In the genomic region with DNA sequence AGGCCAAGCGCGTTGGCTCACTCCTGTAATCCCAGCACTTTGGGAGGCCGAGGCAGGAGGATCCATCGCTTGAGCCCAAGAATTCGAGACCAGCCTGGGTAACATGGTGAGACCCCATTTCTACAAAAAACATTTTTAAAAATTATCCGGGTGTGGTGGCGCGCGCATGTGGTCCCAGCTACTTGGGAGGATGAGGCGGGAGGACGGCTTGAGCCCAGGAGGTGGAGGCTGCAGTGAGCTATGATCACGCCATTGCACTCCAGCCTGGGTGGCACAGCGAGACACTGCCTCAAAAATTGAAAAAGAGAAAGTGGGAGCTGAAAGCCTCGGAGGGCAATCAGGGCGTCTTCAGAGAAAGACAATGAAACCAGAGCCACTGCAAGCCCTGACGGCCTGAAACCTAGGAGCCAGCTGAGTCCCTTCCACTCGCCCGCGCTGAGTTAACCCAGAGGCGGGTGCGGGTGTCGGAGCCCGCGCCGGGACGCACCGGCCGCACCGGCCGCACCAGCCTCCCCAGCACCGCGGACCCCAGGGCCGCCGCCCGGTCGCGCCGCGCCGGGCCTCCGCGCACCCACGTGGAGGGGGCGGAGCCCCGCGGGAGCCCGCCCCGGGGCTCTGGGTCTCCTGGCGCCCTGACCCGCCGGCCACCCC, we compare ENCODE assay signal across 2 cellular contexts.
A peak's percentile ranks its signal among the peaks of the same experiment; 100 is the strongest.
TF ChIP-seq lines count a peak whose summit lies in the region.

No MANE protein-coding gene starts in this region.

TF ChIP-seq in K562, 482 proteins besides CTCF, POLR2A, EP300 and RAD21 (continues in another document):
- TF ChIP-seq NRF1 (conservative IDR thresholded peaks at IDR 0.05 in 1 of 2, IDR thresholded peaks at IDR 0.05 in 1 of 2), result peak in 1 of 2 experiments; percentile 47; a peak in 1 of 4 replicates
- no peak for TF ChIP-seq ZEB2 (IDR thresholded peaks at IDR 0.05)
- TF ChIP-seq CBFA2T2 (conservative IDR thresholded peaks at IDR 0.05), result no peak
- TF ChIP-seq, protein P1, sequence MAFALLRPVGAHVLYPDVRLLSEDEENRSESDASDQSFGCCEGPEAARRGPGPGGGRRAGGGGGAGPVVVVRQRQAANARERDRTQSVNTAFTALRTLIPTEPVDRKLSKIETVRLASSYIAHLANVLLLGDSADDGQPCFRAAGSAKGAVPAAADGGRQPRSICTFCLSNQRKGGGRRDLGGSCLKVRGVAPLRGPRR (CRISPR knock-in tag; IDR thresholded peaks at IDR 0.05), result no peak
- TF ChIP-seq FOXJ2 (tag; IDR thresholded peaks at IDR 0.05), result no peak
- TF ChIP-seq, protein P2, sequence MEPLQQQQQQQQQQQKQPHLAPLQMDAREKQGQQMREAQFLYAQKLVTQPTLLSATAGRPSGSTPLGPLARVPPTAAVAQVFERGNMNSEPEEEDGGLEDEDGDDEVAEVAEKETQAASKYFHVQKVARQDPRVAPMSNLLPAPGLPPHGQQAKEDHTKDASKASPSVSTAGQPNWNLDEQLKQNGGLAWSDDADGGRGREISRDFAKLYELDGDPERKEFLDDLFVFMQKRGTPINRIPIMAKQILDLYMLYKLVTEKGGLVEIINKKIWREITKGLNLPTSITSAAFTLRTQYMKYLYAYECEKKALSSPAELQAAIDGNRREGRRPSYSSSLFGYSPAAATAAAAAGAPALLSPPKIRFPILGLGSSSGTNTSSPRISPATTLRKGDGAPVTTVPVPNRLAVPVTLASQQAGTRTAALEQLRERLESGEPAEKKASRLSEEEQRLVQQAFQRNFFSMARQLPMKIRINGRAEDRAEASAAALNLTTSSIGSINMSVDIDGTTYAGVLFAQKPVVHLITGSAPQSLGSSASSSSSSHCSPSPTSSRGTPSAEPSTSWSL (CRISPR knock-in tag; IDR thresholded peaks at IDR 0.05; ENCODE audit: borderline replicate concordance), result no peak
- no peak for TF ChIP-seq ZNF232 (CRISPR knock-in tag; IDR thresholded peaks at IDR 0.05)
- TF ChIP-seq, protein P3, sequence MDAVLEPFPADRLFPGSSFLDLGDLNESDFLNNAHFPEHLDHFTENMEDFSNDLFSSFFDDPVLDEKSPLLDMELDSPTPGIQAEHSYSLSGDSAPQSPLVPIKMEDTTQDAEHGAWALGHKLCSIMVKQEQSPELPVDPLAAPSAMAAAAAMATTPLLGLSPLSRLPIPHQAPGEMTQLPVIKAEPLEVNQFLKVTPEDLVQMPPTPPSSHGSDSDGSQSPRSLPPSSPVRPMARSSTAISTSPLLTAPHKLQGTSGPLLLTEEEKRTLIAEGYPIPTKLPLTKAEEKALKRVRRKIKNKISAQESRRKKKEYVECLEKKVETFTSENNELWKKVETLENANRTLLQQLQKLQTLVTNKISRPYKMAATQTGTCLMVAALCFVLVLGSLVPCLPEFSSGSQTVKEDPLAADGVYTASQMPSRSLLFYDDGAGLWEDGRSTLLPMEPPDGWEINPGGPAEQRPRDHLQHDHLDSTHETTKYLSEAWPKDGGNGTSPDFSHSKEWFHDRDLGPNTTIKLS (IDR thresholded peaks at IDR 0.05; ENCODE audit: borderline replicate concordance, low read depth), result 0 out of 2 replicates have a peak, but pooled peaks have one; percentile 11
- TF ChIP-seq, protein P4, sequence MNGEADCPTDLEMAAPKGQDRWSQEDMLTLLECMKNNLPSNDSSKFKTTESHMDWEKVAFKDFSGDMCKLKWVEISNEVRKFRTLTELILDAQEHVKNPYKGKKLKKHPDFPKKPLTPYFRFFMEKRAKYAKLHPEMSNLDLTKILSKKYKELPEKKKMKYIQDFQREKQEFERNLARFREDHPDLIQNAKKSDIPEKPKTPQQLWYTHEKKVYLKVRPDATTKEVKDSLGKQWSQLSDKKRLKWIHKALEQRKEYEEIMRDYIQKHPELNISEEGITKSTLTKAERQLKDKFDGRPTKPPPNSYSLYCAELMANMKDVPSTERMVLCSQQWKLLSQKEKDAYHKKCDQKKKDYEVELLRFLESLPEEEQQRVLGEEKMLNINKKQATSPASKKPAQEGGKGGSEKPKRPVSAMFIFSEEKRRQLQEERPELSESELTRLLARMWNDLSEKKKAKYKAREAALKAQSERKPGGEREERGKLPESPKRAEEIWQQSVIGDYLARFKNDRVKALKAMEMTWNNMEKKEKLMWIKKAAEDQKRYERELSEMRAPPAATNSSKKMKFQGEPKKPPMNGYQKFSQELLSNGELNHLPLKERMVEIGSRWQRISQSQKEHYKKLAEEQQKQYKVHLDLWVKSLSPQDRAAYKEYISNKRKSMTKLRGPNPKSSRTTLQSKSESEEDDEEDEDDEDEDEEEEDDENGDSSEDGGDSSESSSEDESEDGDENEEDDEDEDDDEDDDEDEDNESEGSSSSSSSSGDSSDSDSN (IDR thresholded peaks at IDR 0.05; ENCODE audit: borderline replicate concordance in 1 of 2, low read depth in 2 of 2, low read length in 2 of 2), result peak; percentile 40 to 60; a peak in 1 of 4 replicates
- TF ChIP-seq HDAC8 (tag; IDR thresholded peaks at IDR 0.05), result no peak
- TF ChIP-seq ZNF274 (IDR thresholded peaks at IDR 0.05; ENCODE audit: borderline replicate concordance, low read depth, low read length), result no peak
- no peak for TF ChIP-seq NBN (IDR thresholded peaks at IDR 0.05; ENCODE audit: low read depth)
- TF ChIP-seq, protein P5, sequence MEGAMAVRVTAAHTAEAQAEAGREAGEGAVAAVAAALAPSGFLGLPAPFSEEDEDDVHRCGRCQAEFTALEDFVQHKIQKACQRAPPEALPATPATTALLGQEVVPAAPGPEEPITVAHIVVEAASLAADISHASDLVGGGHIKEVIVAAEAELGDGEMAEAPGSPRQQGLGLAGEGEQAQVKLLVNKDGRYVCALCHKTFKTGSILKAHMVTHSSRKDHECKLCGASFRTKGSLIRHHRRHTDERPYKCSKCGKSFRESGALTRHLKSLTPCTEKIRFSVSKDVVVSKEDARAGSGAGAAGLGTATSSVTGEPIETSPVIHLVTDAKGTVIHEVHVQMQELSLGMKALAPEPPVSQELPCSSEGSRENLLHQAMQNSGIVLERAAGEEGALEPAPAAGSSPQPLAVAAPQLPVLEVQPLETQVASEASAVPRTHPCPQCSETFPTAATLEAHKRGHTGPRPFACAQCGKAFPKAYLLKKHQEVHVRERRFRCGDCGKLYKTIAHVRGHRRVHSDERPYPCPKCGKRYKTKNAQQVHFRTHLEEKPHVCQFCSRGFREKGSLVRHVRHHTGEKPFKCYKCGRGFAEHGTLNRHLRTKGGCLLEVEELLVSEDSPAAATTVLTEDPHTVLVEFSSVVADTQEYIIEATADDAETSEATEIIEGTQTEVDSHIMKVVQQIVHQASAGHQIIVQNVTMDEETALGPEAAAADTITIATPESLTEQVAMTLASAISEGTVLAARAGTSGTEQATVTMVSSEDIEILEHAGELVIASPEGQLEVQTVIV (CRISPR knock-in tag; IDR thresholded peaks at IDR 0.05; ENCODE audit: borderline replicate concordance), result no peak
- no peak for TF ChIP-seq TCFL5 (CRISPR knock-in tag; conservative IDR thresholded peaks at IDR 0.05)
- no peak for TF ChIP-seq TSC22D4 (tag; IDR thresholded peaks at IDR 0.05)
- no peak for TF ChIP-seq DNMT1 (IDR thresholded peaks at IDR 0.05)
- TF ChIP-seq SLC30A9 (CRISPR knock-in tag; IDR thresholded peaks at IDR 0.05), result no peak
- TF ChIP-seq PTRF (tag; IDR thresholded peaks at IDR 0.05), result no peak
- no peak for TF ChIP-seq NR4A1 (CRISPR knock-in tag; IDR thresholded peaks at IDR 0.05)
- TF ChIP-seq NR4A1 (tag; IDR thresholded peaks at IDR 0.05), result no peak

TF ChIP-seq in HepG2, 621 proteins besides CTCF, POLR2A, EP300 and RAD21:
- 0 out of 2 replicates have a peak, but pooled peaks have one; percentile 6 for TF ChIP-seq MYC (CRISPR knock-in tag; IDR thresholded peaks at IDR 0.05; ENCODE audit: borderline replicate concordance)
- no peak for TF ChIP-seq JDP2 (CRISPR knock-in tag; IDR thresholded peaks at IDR 0.05; ENCODE audit: borderline replicate concordance)
- TF ChIP-seq ZSCAN29 (CRISPR knock-in tag; conservative IDR thresholded peaks at IDR 0.05), result no peak
- TF ChIP-seq, protein P6, sequence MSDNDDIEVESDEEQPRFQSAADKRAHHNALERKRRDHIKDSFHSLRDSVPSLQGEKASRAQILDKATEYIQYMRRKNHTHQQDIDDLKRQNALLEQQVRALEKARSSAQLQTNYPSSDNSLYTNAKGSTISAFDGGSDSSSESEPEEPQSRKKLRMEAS (IDR thresholded peaks at IDR 0.05), result peak; percentile 62; the same call in 1 of the 2 replicates
- TF ChIP-seq, protein P7, sequence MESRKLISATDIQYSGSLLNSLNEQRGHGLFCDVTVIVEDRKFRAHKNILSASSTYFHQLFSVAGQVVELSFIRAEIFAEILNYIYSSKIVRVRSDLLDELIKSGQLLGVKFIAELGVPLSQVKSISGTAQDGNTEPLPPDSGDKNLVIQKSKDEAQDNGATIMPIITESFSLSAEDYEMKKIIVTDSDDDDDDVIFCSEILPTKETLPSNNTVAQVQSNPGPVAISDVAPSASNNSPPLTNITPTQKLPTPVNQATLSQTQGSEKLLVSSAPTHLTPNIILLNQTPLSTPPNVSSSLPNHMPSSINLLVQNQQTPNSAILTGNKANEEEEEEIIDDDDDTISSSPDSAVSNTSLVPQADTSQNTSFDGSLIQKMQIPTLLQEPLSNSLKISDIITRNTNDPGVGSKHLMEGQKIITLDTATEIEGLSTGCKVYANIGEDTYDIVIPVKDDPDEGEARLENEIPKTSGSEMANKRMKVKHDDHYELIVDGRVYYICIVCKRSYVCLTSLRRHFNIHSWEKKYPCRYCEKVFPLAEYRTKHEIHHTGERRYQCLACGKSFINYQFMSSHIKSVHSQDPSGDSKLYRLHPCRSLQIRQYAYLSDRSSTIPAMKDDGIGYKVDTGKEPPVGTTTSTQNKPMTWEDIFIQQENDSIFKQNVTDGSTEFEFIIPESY (CRISPR knock-in tag; IDR thresholded peaks at IDR 0.05), result no peak
- 0 out of 2 replicates have a peak, but pooled peaks have one; percentile 51 for TF ChIP-seq ZNF546 (CRISPR knock-in tag; conservative IDR thresholded peaks at IDR 0.05)
- TF ChIP-seq SIN3A (IDR thresholded peaks at IDR 0.05; ENCODE audit: borderline replicate concordance, low read depth, low read length), result peak; percentile 16; the same call in 1 of the 2 replicates
- TF ChIP-seq NRL (CRISPR knock-in tag; IDR thresholded peaks at IDR 0.05; ENCODE audit: borderline replicate concordance), result 0 out of 2 replicates have a peak, but pooled peaks have one; percentile 2
- peak; percentile 59; the same call in 1 of the 2 replicates for TF ChIP-seq ZNF263 (CRISPR knock-in tag; IDR thresholded peaks at IDR 0.05)
- TF ChIP-seq, protein P8, sequence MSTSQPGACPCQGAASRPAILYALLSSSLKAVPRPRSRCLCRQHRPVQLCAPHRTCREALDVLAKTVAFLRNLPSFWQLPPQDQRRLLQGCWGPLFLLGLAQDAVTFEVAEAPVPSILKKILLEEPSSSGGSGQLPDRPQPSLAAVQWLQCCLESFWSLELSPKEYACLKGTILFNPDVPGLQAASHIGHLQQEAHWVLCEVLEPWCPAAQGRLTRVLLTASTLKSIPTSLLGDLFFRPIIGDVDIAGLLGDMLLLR (CRISPR knock-in tag; IDR thresholded peaks at IDR 0.05), result no peak
- peak; percentile 87 for TF ChIP-seq ZNF460 (CRISPR knock-in tag; IDR thresholded peaks at IDR 0.05; ENCODE audit: borderline replicate concordance)
- TF ChIP-seq ZSCAN20 (CRISPR knock-in tag; IDR thresholded peaks at IDR 0.05; ENCODE audit: borderline replicate concordance), result no peak
- TF ChIP-seq, protein P9, sequence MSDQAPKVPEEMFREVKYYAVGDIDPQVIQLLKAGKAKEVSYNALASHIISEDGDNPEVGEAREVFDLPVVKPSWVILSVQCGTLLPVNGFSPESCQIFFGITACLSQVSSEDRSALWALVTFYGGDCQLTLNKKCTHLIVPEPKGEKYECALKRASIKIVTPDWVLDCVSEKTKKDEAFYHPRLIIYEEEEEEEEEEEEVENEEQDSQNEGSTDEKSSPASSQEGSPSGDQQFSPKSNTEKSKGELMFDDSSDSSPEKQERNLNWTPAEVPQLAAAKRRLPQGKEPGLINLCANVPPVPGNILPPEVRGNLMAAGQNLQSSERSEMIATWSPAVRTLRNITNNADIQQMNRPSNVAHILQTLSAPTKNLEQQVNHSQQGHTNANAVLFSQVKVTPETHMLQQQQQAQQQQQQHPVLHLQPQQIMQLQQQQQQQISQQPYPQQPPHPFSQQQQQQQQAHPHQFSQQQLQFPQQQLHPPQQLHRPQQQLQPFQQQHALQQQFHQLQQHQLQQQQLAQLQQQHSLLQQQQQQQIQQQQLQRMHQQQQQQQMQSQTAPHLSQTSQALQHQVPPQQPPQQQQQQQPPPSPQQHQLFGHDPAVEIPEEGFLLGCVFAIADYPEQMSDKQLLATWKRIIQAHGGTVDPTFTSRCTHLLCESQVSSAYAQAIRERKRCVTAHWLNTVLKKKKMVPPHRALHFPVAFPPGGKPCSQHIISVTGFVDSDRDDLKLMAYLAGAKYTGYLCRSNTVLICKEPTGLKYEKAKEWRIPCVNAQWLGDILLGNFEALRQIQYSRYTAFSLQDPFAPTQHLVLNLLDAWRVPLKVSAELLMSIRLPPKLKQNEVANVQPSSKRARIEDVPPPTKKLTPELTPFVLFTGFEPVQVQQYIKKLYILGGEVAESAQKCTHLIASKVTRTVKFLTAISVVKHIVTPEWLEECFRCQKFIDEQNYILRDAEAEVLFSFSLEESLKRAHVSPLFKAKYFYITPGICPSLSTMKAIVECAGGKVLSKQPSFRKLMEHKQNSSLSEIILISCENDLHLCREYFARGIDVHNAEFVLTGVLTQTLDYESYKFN (CRISPR knock-in tag; conservative IDR thresholded peaks at IDR 0.05), result no peak
- peak; percentile 26; the same call in 1 of the 2 replicates for TF ChIP-seq KAT7 (CRISPR knock-in tag; IDR thresholded peaks at IDR 0.05; ENCODE audit: borderline replicate concordance)
- TF ChIP-seq ZSCAN31 (CRISPR knock-in tag; IDR thresholded peaks at IDR 0.05; ENCODE audit: low read depth), result 0 out of 2 replicates have a peak, but pooled peaks have one; percentile 23
- no peak for TF ChIP-seq ATAD3A (CRISPR knock-in tag; IDR thresholded peaks at IDR 0.05)
- TF ChIP-seq, protein P10, sequence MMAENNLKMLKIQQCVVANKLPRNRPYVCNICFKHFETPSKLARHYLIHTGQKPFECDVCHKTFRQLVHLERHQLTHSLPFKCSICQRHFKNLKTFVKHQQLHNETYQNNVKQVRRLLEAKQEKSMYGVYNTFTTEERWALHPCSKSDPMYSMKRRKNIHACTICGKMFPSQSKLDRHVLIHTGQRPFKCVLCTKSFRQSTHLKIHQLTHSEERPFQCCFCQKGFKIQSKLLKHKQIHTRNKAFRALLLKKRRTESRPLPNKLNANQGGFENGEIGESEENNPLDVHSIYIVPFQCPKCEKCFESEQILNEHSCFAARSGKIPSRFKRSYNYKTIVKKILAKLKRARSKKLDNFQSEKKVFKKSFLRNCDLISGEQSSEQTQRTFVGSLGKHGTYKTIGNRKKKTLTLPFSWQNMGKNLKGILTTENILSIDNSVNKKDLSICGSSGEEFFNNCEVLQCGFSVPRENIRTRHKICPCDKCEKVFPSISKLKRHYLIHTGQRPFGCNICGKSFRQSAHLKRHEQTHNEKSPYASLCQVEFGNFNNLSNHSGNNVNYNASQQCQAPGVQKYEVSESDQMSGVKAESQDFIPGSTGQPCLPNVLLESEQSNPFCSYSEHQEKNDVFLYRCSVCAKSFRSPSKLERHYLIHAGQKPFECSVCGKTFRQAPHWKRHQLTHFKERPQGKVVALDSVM (CRISPR knock-in tag; IDR thresholded peaks at IDR 0.05), result peak; percentile 97
- 0 out of 2 replicates have a peak, but pooled peaks have one; percentile 20 for TF ChIP-seq ZMYM3 (CRISPR knock-in tag; IDR thresholded peaks at IDR 0.05)
